In genomic region chr2:158912122-158912521, GRCh38 we compare ENCODE assay signal across 16 cellular contexts.
"Had no signal": no experiment of that assay in that cellular context is flagged by ENCODE, and none has a peak within 500 bp of the region (broad histone marks: within the 10 kb centered on the region; RNA-seq: fewer than 3 reads in every experiment).

No MANE protein-coding gene starts in this region.

- H3K27me3 Mint-ChIP-seq: activated naive CD8-positive, alpha-beta T cell treated with anti-CD3 and anti-CD28 coated beads, Interleukin-2, amount 50 U/mL, for 24 hours; memory B cell had no signal

- H3K27ac ChIP-seq: colonic mucosa, heart right ventricle, sigmoid colon had no signal

- H3K4me3 Mint-ChIP-seq: activated CD4-positive, alpha-beta T cell treated with anti-CD3 and anti-CD28 coated beads, Interleukin-2, amount 10 ng/mL, durations not matched to agents 24 days and 14 days; activated naive CD8-positive, alpha-beta T cell treated with anti-CD3 and anti-CD28 coated beads, Interleukin-2, amount 50 U/mL, for 24 hours; activated T-helper 1 cell treated with anti-CD3 and anti-CD28 coated beads, Interleukin-12 subunit alpha, Interleukin-12 subunit beta, Interleukin-2, Interleukin-4 antibody, amounts not matched to agents 30 ng/mL and 10 ng/mL and 1 ng/mL, durations not matched to agents 14 hours and 24 hours and 36 hours; memory B cell; natural killer cell; WTC11 had no signal

- ATAC-seq: activated naive CD8-positive, alpha-beta T cell treated with anti-CD3 and anti-CD28 coated beads, Interleukin-2, amount 50 U/mL, for 24 hours; heart right ventricle; left lobe of liver; natural killer cell had no signal

- H3K4me1 ChIP-seq: colonic mucosa, sigmoid colon had no signal

- H3K27ac Mint-ChIP-seq: activated CD4-positive, alpha-beta T cell treated with anti-CD3 and anti-CD28 coated beads, Interleukin-2, amount 10 ng/mL, durations not matched to agents 24 days and 14 days; activated naive CD8-positive, alpha-beta T cell treated with anti-CD3 and anti-CD28 coated beads, Interleukin-2, amount 50 U/mL, for 24 hours; activated T-helper 1 cell treated with anti-CD3 and anti-CD28 coated beads, Interleukin-12 subunit alpha, Interleukin-12 subunit beta, Interleukin-2, Interleukin-4 antibody, amounts not matched to agents 30 ng/mL and 10 ng/mL and 1 ng/mL, durations not matched to agents 14 hours and 24 hours and 36 hours; memory B cell; natural killer cell had no signal

- H3K36me3 ChIP-seq: colonic mucosa, heart right ventricle, sigmoid colon had no signal

- H3K4me1 Mint-ChIP-seq: activated CD4-positive, alpha-beta T cell treated with anti-CD3 and anti-CD28 coated beads, Interleukin-2, amount 10 ng/mL, durations not matched to agents 24 days and 14 days; activated naive CD8-positive, alpha-beta T cell treated with anti-CD3 and anti-CD28 coated beads, Interleukin-2, amount 50 U/mL, for 24 hours; memory B cell; natural killer cell had no signal

- H3K27me3 ChIP-seq: colonic mucosa, heart right ventricle, sigmoid colon had no signal

- H3K4me3 ChIP-seq: colonic mucosa, heart right ventricle, sigmoid colon had no signal

- H3K36me3 Mint-ChIP-seq: memory B cell, natural killer cell, WTC11 had no signal

- DNase-seq: activated CD4-positive, alpha-beta T cell treated with anti-CD3 and anti-CD28 coated beads, Interleukin-2, amount 10 ng/mL, durations not matched to agents 24 days and 14 days; activated naive CD4-positive, alpha-beta T cell treated with Interleukin-2 at 50 U/mL for 16 hours; activated naive CD8-positive, alpha-beta T cell treated with anti-CD3 and anti-CD28 coated beads, Interleukin-2, amount 50 U/mL, for 24 hours; colonic mucosa; heart right ventricle; islet precursor cell; natural killer cell; occipital lobe; sigmoid colon; stimulated activated CD4-positive, alpha-beta T cell treated with anti-CD3 and anti-CD28 coated beads, Interleukin-12 subunit alpha, Interleukin-12 subunit beta, amount 100 ng/mL, for 4 hours; stimulated activated naive CD4-positive, alpha-beta T cell treated with Interleukin-2 at 50 U/mL for 16 hours had no signal

- FAIRE-seq: frontal cortex had no signal

- H3K9me3 Mint-ChIP-seq: activated CD4-positive, alpha-beta T cell treated with anti-CD3 and anti-CD28 coated beads, Interleukin-2, amount 10 ng/mL, durations not matched to agents 24 days and 14 days; activated naive CD8-positive, alpha-beta T cell treated with anti-CD3 and anti-CD28 coated beads, Interleukin-2, amount 50 U/mL, for 24 hours; activated T-helper 1 cell treated with anti-CD3 and anti-CD28 coated beads, Interleukin-12 subunit alpha, Interleukin-12 subunit beta, Interleukin-2, Interleukin-4 antibody, amounts not matched to agents 30 ng/mL and 10 ng/mL and 1 ng/mL, durations not matched to agents 14 hours and 24 hours and 36 hours; memory B cell; natural killer cell had no signal
